ENCODE assay signal across 8 cellular contexts in genomic region chr11:65444314-65445051, GRCh38. TPM values are rescaled to one million over a fixed set of nuclear protein-coding genes. Genes with fewer than 3 reads are reported as not detected.
DNase-seq lines count a peak whose midpoint lies in the region; ATAC-seq and TF ChIP-seq lines count a peak whose summit lies in the region.

No MANE protein-coding gene starts in this region.

- H3K4me3 ChIP-seq in PC-9 (no peak overlapping the region), choroid plexus epithelial cell (ENCODE audit: low read depth, low read length) (no peak overlapping the region)

- CTCF ChIA-PET in PC-9 (lab: Charles Lee) = no interaction called here

- TF ChIP-seq CTCF in CD14-positive monocyte (IDR thresholded peaks at IDR 0.05) (no peak), PC-9 (conservative IDR thresholded peaks at IDR 0.05) (no peak), choroid plexus epithelial cell (conservative IDR thresholded peaks at IDR 0.05; ENCODE audit: low read depth, low read length) (no peak), nephron progenitor cell (IDR thresholded peaks at IDR 0.05) (no peak), foreskin keratinocyte (conservative IDR thresholded peaks at IDR 0.05) (no peak)

- intact Hi-C loops in CD14-positive monocyte (cut with micrococcal nuclease) (loop anchor here in 1 of 2 donors (5.0 to 10.0 kb wide), 2 partner anchors 68 to 80 kb away; no protein-coding TSS in a partner anchor), PC-9 (cut with micrococcal nuclease; ENCODE audit: unreplicated experiment) (no loop called here)

- H3K27me3 Mint-ChIP-seq in CD14-positive monocyte (ENCODE audit: low read depth in 3 of 3) = peaks cover 0 to 7% (median 0%) of the 10 kb centered on the region in 3 donors
- H3K27me3 Mint-ChIP-seq in nephron progenitor cell (ENCODE audit: low read depth, poor library complexity) = no peaks in the 10 kb centered on the region

- H3K27me3 ChIP-seq in PC-9 (ENCODE audit: insufficient read depth, low read depth) (no peaks in the 10 kb centered on the region), foreskin keratinocyte (no peaks in the 10 kb centered on the region)

- no peak overlapping the region for H2AFZ ChIP-seq in PC-9

- peak overlapping the region; percentile 12; the same call in 1 of the 2 replicates for H3K27ac ChIP-seq in PC-9
- no peak overlapping the region for H3K27ac ChIP-seq in foreskin keratinocyte

- DNase-seq in CD14-positive monocyte (ENCODE audit: low spot score) (no peak), PC-9 (peak in 1 of 2 experiments; percentile 29), choroid plexus epithelial cell (ENCODE audit: low read depth) (peak; percentile 76), nephron progenitor cell (no peak), foreskin keratinocyte (no peak), superior temporal gyrus (ENCODE audit: extremely low spot score) (no peak)

- H3K9me3 ChIP-seq in PC-9 (ENCODE audit: insufficient read depth, low read depth) = no peaks in the 10 kb centered on the region

- no peak for ATAC-seq in foreskin keratinocyte
- ATAC-seq in GM18867 (IDR thresholded peaks at IDR 0.05; ENCODE audit: unreplicated experiment) = no peak
- ATAC-seq in HG03139 (IDR thresholded peaks at IDR 0.05; ENCODE audit: unreplicated experiment) = no peak

- H3K4me2 ChIP-seq in PC-9 = no peak overlapping the region

- peaks cover 59% of the 10 kb centered on the region for H3K4me1 Mint-ChIP-seq in CD14-positive monocyte
- peaks cover 73% of the 10 kb centered on the region for H3K4me1 Mint-ChIP-seq in nephron progenitor cell

- peaks cover 91% of the 10 kb centered on the region for H3F3A ChIP-seq in PC-9 (ENCODE audit: insufficient read depth, low read depth)

- peaks cover 36% of the 10 kb centered on the region for H3K79me2 ChIP-seq in PC-9 (ENCODE audit: low read depth)

- H3K9me3 Mint-ChIP-seq in CD14-positive monocyte (peaks cover 0 to 3% (median 0%) of the 10 kb centered on the region in 7 donors), nephron progenitor cell (peaks cover 9% of the 10 kb centered on the region)

- POLR2A ChIA-PET in PC-9 (lab: Charles Lee; ENCODE audit: unreplicated experiment) = interaction anchor here (0.5 kb wide), 1 partner anchor 63 kb away, joined by 4 read pairs; no protein-coding TSS in a partner anchor

- peaks cover 46% of the 10 kb centered on the region for H4K20me1 ChIP-seq in PC-9 (ENCODE audit: insufficient read depth)

- H3K36me3 ChIP-seq in PC-9 (ENCODE audit: low read depth) = peaks cover 16% of the 10 kb centered on the region

- BruUV-seq in PC-9 (replicated peaks; lab: Mats Ljungman, UMichigan) = no TSS peak

- H3K4me3 Mint-ChIP-seq in CD14-positive monocyte (peak overlapping the region in 1 of 2 donors; percentile 48), nephron progenitor cell (no peak overlapping the region)

- H3K4me1 ChIP-seq in PC-9 (replicated peaks; ENCODE audit: insufficient read depth) (peaks cover 35% of the 10 kb centered on the region), foreskin keratinocyte (peaks cover 5% of the 10 kb centered on the region)

- H3K9me2 ChIP-seq in PC-9 (ENCODE audit: insufficient read depth) = no peaks in the 10 kb centered on the region

- peak overlapping the region; percentile 48 to 89 (median 81) for H3K27ac Mint-ChIP-seq in CD14-positive monocyte
- peak overlapping the region; percentile 98 for H3K27ac Mint-ChIP-seq in nephron progenitor cell

- peaks cover 43 to 53% of the 10 kb centered on the region in 2 donors for H3K36me3 Mint-ChIP-seq in CD14-positive monocyte
- H3K36me3 Mint-ChIP-seq in nephron progenitor cell (ENCODE audit: low read depth) = peaks cover 41% of the 10 kb centered on the region

RNA-seq across cellular contexts. Expression of gene NEAT1, which starts 21.9 kb away (rescaled TPM):
- polyA plus RNA-seq in CD14-positive monocyte = 1 to 10 TPM in 1 of 2 donors, under 1 TPM in 1; 0.90 to 1.3 TPM
- 825 and 938 TPM in 2 replicates for total RNA-seq in PC-9 (2021)
- total RNA-seq in foreskin keratinocyte = 66.8 and 83.1 TPM in 2 replicates
- polyA plus RNA-seq in foreskin keratinocyte = 100 and 119 TPM in 2 replicates

RNA-seq across cellular contexts. Expression of gene MALAT1, which starts 54.4 kb away (rescaled TPM):
- polyA plus RNA-seq in CD14-positive monocyte (100 to 1,000 TPM; 263 to 554 TPM), foreskin keratinocyte (10.1 and 11.9 TPM in 2 replicates)
- total RNA-seq in PC-9 (2021) (6,494 and 7,852 TPM in 2 replicates), foreskin keratinocyte (1,538 and 2,710 TPM in 2 replicates)

RNA-seq across cellular contexts. Expression of gene FRMD8, which starts 58.0 kb away (rescaled TPM):
- polyA plus RNA-seq in CD14-positive monocyte (10 to 100 TPM; 33.7 to 41.2 TPM), foreskin keratinocyte (16.0 and 17.0 TPM in 2 replicates)
- total RNA-seq in PC-9 (2021) (32.4 and 48.9 TPM in 2 replicates), foreskin keratinocyte (26.3 and 29.7 TPM in 2 replicates)
